1 cellular context compared by ENCODE assay signal in the genomic region with DNA sequence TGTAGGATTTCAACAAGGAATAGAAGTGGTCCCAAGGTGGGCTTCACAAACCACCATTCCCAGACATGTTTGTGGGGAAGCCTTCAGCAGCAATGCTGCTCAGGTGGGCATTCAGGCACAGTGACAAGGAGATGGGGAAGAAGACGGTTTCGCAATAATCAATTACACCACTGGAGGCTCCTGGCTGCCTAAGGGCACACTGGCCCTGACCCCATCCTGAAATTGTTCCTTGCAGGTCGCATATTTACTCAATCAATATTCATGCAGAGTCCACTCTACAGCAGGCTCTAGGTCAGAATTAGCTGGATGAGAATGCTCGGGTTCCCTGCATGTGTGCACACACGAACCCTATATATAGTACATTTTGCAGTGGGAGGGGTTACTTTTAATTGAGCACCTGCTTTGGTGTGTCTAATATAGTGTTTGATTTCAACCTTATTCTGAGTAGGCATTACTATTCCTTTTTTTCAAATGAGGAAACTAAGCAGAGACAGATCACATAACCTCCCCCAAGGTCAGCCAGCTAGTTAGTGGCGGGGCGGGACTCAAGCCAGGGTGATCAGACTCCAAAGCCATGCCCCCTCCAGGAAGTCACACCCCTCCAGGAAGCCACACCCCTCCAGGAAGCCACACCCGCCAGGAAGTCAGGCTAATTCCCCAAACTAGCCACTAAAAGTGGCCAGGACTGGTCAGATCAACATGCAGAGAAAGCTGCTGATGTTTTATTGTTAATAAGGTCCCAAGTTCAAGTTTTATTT.
TF ChIP-seq lines count a peak whose summit lies in the region.

No MANE protein-coding gene starts in this region.

TF ChIP-seq in HepG2, 621 proteins besides CTCF, POLR2A, EP300 and RAD21 (continued from another document and continues in another):
- TF ChIP-seq, protein P1, sequence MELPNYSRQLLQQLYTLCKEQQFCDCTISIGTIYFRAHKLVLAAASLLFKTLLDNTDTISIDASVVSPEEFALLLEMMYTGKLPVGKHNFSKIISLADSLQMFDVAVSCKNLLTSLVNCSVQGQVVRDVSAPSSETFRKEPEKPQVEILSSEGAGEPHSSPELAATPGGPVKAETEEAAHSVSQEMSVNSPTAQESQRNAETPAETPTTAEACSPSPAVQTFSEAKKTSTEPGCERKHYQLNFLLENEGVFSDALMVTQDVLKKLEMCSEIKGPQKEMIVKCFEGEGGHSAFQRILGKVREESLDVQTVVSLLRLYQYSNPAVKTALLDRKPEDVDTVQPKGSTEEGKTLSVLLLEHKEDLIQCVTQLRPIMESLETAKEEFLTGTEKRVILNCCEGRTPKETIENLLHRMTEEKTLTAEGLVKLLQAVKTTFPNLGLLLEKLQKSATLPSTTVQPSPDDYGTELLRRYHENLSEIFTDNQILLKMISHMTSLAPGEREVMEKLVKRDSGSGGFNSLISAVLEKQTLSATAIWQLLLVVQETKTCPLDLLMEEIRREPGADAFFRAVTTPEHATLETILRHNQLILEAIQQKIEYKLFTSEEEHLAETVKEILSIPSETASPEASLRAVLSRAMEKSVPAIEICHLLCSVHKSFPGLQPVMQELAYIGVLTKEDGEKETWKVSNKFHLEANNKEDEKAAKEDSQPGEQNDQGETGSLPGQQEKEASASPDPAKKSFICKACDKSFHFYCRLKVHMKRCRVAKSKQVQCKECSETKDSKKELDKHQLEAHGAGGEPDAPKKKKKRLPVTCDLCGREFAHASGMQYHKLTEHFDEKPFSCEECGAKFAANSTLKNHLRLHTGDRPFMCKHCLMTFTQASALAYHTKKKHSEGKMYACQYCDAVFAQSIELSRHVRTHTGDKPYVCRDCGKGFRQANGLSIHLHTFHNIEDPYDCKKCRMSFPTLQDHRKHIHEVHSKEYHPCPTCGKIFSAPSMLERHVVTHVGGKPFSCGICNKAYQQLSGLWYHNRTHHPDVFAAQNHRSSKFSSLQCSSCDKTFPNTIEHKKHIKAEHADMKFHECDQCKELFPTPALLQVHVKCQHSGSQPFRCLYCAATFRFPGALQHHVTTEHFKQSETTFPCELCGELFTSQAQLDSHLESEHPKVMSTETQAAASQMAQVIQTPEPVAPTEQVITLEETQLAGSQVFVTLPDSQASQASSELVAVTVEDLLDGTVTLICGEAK (IDR thresholded peaks at IDR 0.05), result no peak
- TF ChIP-seq, protein P1 (CRISPR knock-in tag; IDR thresholded peaks at IDR 0.05), result peak; percentile 46; the same call in 1 of the 2 replicates
- TF ChIP-seq HNF4A (CRISPR knock-in tag; IDR thresholded peaks at IDR 0.05) (peak; percentile 88), XRCC5 (optimal IDR thresholded peaks at IDR 0.05; ENCODE audit: low read length) (peak; percentile 47), ZNF331 (CRISPR knock-in tag; IDR thresholded peaks at IDR 0.05) (no peak), ZBTB3 (CRISPR knock-in tag; IDR thresholded peaks at IDR 0.05; ENCODE audit: borderline replicate concordance, low read depth) (0 out of 2 replicates have a peak, but pooled peaks have one; percentile 39), PPARG (CRISPR knock-in tag; conservative IDR thresholded peaks at IDR 0.05) (peak; percentile 65; the same call in 1 of the 2 replicates), SYNCRIP (IDR thresholded peaks at IDR 0.05; ENCODE audit: insufficient read depth, low read depth, low read length) (no peak), ZNF253 (CRISPR knock-in tag; IDR thresholded peaks at IDR 0.05; ENCODE audit: borderline replicate concordance) (no peak), JUN (CRISPR knock-in tag; IDR thresholded peaks at IDR 0.05) (no peak), MEF2D (CRISPR knock-in tag; IDR thresholded peaks at IDR 0.05) (0 out of 2 replicates have a peak, but pooled peaks have one; percentile 43), ETV5 (CRISPR knock-in tag; IDR thresholded peaks at IDR 0.05; ENCODE audit: borderline replicate concordance) (peak; percentile 31; the same call in 1 of the 2 replicates), ATRX (CRISPR knock-in tag; IDR thresholded peaks at IDR 0.05; ENCODE audit: borderline replicate concordance) (no peak), NR2C2 (CRISPR knock-in tag; IDR thresholded peaks at IDR 0.05; ENCODE audit: borderline replicate concordance) (peak; percentile 53; the same call in 1 of the 2 replicates), MYC (CRISPR knock-in tag; IDR thresholded peaks at IDR 0.05; ENCODE audit: borderline replicate concordance) (peak; percentile 11; the same call in 1 of the 2 replicates), ZFP82 (CRISPR knock-in tag; IDR thresholded peaks at IDR 0.05; ENCODE audit: borderline replicate concordance) (peak; percentile 53; the same call in 1 of the 2 replicates), HOXD1 (CRISPR knock-in tag; IDR thresholded peaks at IDR 0.05) (no peak), SOX13 (IDR thresholded peaks at IDR 0.05) (peak; percentile 55; the same call in 1 of the 2 replicates), SOX13 (CRISPR knock-in tag; conservative IDR thresholded peaks at IDR 0.05 in 1 of 2, IDR thresholded peaks at IDR 0.05 in 1 of 2) (peak in 1 of 2 experiments; percentile 74; a peak in 2 of 4 replicates), POLR2G (IDR thresholded peaks at IDR 0.05; ENCODE audit: low read depth, low read length) (peak; percentile 60; the same call in 1 of the 2 replicates), ZNF605 (CRISPR knock-in tag; IDR thresholded peaks at IDR 0.05) (no peak), ZNF737 (CRISPR knock-in tag; IDR thresholded peaks at IDR 0.05; ENCODE audit: borderline replicate concordance) (peak; percentile 60; the same call in 1 of the 2 replicates), FOXA3 (CRISPR knock-in tag; IDR thresholded peaks at IDR 0.05) (peak; percentile 89), CREB1 (IDR thresholded peaks at IDR 0.05) (no peak), CREB1 (CRISPR knock-in tag; IDR thresholded peaks at IDR 0.05) (peak; percentile 69), TCF7 (IDR thresholded peaks at IDR 0.05; ENCODE audit: low read depth) (peak; percentile 59), FLYWCH1 (CRISPR knock-in tag; IDR thresholded peaks at IDR 0.05) (no peak), RARA (CRISPR knock-in tag; IDR thresholded peaks at IDR 0.05) (peak; percentile 99), SP5 (CRISPR knock-in tag; IDR thresholded peaks at IDR 0.05; ENCODE audit: borderline replicate concordance, low read depth) (peak; percentile 32; the same call in 1 of the 2 replicates), DNMT3B (CRISPR knock-in tag; conservative IDR thresholded peaks at IDR 0.05) (0 out of 2 replicates have a peak, but pooled peaks have one; percentile 52), SSRP1 (CRISPR knock-in tag; IDR thresholded peaks at IDR 0.05) (no peak), ZNF558 (CRISPR knock-in tag; IDR thresholded peaks at IDR 0.05; ENCODE audit: borderline replicate concordance) (peak; percentile 60; the same call in 1 of the 2 replicates), BCL6 (CRISPR knock-in tag; IDR thresholded peaks at IDR 0.05) (peak; percentile 60), ZEB1 (IDR thresholded peaks at IDR 0.05; ENCODE audit: insufficient replicate concordance, low read depth) (peak; percentile 77), SP1 (IDR thresholded peaks at IDR 0.05) (no peak), SP1 (CRISPR knock-in tag; IDR thresholded peaks at IDR 0.05) (peak; percentile 29; the same call in 1 of the 2 replicates), ARNTL (CRISPR knock-in tag; IDR thresholded peaks at IDR 0.05) (peak; percentile 51; the same call in 1 of the 2 replicates), FOXA1 (IDR thresholded peaks at IDR 0.05) (no peak), FOXA1 (CRISPR knock-in tag; IDR thresholded peaks at IDR 0.05) (peak; percentile 67; the same call in 1 of the 2 replicates), ELF3 (CRISPR knock-in tag; IDR thresholded peaks at IDR 0.05) (peak; percentile 68), CENPX (CRISPR knock-in tag; IDR thresholded peaks at IDR 0.05) (no peak)
- TF ChIP-seq, protein P2, sequence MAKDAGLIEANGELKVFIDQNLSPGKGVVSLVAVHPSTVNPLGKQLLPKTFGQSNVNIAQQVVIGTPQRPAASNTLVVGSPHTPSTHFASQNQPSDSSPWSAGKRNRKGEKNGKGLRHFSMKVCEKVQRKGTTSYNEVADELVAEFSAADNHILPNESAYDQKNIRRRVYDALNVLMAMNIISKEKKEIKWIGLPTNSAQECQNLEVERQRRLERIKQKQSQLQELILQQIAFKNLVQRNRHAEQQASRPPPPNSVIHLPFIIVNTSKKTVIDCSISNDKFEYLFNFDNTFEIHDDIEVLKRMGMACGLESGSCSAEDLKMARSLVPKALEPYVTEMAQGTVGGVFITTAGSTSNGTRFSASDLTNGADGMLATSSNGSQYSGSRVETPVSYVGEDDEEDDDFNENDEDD (CRISPR knock-in tag; IDR thresholded peaks at IDR 0.05; ENCODE audit: borderline replicate concordance), result peak; percentile 19; the same call in 1 of the 2 replicates
- TF ChIP-seq, protein P3, sequence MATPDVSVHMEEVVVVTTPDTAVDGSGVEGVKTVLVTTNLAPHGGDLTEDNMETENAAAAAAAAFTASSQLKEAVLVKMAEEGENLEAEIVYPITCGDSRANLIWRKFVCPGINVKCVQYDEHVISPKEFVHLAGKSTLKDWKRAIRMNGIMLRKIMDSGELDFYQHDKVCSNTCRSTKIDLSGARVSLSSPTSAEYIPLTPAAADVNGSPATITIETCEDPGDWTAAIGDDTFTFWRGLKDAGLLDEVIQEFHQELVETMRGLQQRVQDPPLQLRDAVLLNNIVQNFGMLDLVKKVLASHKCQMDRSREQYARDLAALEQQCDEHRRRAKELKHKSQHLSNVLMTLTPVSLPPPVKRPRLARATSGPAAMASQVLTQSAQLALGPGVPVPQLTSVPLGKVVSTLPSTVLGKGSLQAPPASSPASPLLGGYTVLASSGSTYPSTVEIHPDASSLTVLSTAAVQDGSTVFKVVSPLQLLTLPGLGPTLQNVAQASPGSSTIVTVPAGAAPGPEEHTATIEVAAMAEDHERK (CRISPR knock-in tag; IDR thresholded peaks at IDR 0.05; ENCODE audit: low read depth), result no peak
- TF ChIP-seq, protein P4, sequence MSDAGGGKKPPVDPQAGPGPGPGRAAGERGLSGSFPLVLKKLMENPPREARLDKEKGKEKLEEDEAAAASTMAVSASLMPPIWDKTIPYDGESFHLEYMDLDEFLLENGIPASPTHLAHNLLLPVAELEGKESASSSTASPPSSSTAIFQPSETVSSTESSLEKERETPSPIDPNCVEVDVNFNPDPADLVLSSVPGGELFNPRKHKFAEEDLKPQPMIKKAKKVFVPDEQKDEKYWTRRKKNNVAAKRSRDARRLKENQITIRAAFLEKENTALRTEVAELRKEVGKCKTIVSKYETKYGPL (CRISPR knock-in tag; IDR thresholded peaks at IDR 0.05), result peak; percentile 47; the same call in 1 of the 2 replicates
- TF ChIP-seq, protein P5, sequence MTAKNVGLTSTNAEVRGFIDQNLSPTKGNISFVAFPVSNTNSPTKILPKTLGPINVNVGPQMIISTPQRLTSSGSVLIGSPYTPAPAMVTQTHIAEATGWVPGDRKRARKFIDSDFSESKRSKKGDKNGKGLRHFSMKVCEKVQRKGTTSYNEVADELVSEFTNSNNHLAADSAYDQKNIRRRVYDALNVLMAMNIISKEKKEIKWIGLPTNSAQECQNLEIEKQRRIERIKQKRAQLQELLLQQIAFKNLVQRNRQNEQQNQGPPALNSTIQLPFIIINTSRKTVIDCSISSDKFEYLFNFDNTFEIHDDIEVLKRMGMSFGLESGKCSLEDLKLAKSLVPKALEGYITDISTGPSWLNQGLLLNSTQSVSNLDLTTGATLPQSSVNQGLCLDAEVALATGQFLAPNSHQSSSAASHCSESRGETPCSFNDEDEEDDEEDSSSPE (CRISPR knock-in tag; IDR thresholded peaks at IDR 0.05), result peak; percentile 46; the same call in 1 of the 2 replicates
- TF ChIP-seq, protein P6, sequence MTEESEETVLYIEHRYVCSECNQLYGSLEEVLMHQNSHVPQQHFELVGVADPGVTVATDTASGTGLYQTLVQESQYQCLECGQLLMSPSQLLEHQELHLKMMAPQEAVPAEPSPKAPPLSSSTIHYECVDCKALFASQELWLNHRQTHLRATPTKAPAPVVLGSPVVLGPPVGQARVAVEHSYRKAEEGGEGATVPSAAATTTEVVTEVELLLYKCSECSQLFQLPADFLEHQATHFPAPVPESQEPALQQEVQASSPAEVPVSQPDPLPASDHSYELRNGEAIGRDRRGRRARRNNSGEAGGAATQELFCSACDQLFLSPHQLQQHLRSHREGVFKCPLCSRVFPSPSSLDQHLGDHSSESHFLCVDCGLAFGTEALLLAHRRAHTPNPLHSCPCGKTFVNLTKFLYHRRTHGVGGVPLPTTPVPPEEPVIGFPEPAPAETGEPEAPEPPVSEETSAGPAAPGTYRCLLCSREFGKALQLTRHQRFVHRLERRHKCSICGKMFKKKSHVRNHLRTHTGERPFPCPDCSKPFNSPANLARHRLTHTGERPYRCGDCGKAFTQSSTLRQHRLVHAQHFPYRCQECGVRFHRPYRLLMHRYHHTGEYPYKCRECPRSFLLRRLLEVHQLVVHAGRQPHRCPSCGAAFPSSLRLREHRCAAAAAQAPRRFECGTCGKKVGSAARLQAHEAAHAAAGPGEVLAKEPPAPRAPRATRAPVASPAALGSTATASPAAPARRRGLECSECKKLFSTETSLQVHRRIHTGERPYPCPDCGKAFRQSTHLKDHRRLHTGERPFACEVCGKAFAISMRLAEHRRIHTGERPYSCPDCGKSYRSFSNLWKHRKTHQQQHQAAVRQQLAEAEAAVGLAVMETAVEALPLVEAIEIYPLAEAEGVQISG (CRISPR knock-in tag; IDR thresholded peaks at IDR 0.05), result peak; percentile 47; the same call in 1 of the 2 replicates
